Comparison of ENCODE assay signal across 19 cellular contexts in the genomic region with DNA sequence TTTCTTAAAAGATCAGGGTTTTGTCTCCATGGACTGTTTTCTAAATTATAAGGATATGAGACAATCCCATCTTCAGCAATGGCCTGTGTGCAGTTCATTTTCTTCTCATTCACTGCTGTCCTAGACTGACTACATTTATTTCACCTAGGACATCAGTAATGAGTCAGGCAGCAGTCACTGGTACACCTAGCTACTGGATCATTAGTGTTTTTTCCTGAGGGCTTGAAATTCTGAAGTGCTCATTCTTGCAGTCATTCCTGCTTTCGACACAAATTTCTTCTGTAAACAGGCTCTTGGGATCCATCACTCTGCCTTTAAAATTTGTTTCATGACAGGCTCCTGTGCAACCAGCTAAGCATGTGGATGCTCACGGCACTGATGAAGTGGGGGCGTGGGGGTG.
"Had no signal": no experiment of that assay in that cellular context is flagged by ENCODE, and none has a peak within 500 bp of the region (broad histone marks: within the 10 kb centered on the region; RNA-seq: fewer than 3 reads in every experiment).

No MANE protein-coding gene starts in this region.

- H3K9me3 ChIP-seq: gastroesophageal sphincter, heart left ventricle, lower lobe of right lung, neutrophil, pancreas, thyroid gland had no signal

- ATAC-seq: gastroesophageal sphincter, lower lobe of right lung, natural killer cell, pancreas, sciatic nerve had no signal

- H3K9me3 Mint-ChIP-seq: endodermal cell, natural killer cell had no signal

- DNase-seq: activated CD4-positive, alpha-beta T cell treated with anti-CD3 and anti-CD28 coated beads, Interleukin-2, amount 50 U/mL, for 1 hour; activated CD4-positive, CD25-positive, alpha-beta regulatory T cell treated with anti-CD3 and anti-CD28 coated beads, Interleukin-2, amount 50 U/mL, for 72 hours; activated naive CD4-positive, alpha-beta T cell; activated naive CD8-positive, alpha-beta T cell treated with anti-CD3 and anti-CD28 coated beads, Interleukin-2, amount 10 ng/mL, durations not matched to agents 7 days and 5 days; amygdala; central memory CD4-positive, alpha-beta T cell; endodermal cell; heart left ventricle; lower lobe of right lung; natural killer cell; pancreas; stimulated activated CD4-positive, alpha-beta T cell treated with anti-CD3 and anti-CD28 coated beads, Interleukin-4, amount 100 ng/mL, for 1 hour; thyroid gland had no signal

- H3K4me3 Mint-ChIP-seq: activated naive CD8-positive, alpha-beta T cell treated with anti-CD3 and anti-CD28 coated beads, Interleukin-2, amount 10 ng/mL, durations not matched to agents 7 days and 5 days; endodermal cell; natural killer cell; T-helper 1 cell treated with Interleukin-12 subunit alpha and Interleukin-12 subunit beta and Interleukin-4 antibody, amounts not matched to agents 30 μg/mL and 1 μg/mL, for 36 hours had no signal

- H3K4me3 ChIP-seq: gastroesophageal sphincter, heart left ventricle, lower lobe of right lung, pancreas, smooth muscle cell, thyroid gland had no signal

- H3K27ac Mint-ChIP-seq: activated naive CD8-positive, alpha-beta T cell treated with anti-CD3 and anti-CD28 coated beads, Interleukin-2, amount 10 ng/mL, durations not matched to agents 7 days and 5 days; endodermal cell; natural killer cell; T-helper 1 cell treated with Interleukin-12 subunit alpha and Interleukin-12 subunit beta and Interleukin-4 antibody, amounts not matched to agents 30 μg/mL and 1 μg/mL, for 36 hours had no signal

- H3K27me3 ChIP-seq: heart left ventricle, pancreas, thyroid gland had no signal

- H3K27ac ChIP-seq: gastroesophageal sphincter, heart left ventricle, lower lobe of right lung, neutrophil, pancreas, thyroid gland had no signal

- H3K4me1 Mint-ChIP-seq: endodermal cell had no signal

- H3K4me1 ChIP-seq: pancreas had no signal

- FAIRE-seq: colon, pancreas had no signal

- H3K4me2 ChIP-seq: smooth muscle cell had no signal

- H3K36me3 Mint-ChIP-seq: natural killer cell had no signal

- H3K36me3 ChIP-seq: pancreas had no signal
